ENCODE assay signal across 8 cellular contexts in the genomic region with DNA sequence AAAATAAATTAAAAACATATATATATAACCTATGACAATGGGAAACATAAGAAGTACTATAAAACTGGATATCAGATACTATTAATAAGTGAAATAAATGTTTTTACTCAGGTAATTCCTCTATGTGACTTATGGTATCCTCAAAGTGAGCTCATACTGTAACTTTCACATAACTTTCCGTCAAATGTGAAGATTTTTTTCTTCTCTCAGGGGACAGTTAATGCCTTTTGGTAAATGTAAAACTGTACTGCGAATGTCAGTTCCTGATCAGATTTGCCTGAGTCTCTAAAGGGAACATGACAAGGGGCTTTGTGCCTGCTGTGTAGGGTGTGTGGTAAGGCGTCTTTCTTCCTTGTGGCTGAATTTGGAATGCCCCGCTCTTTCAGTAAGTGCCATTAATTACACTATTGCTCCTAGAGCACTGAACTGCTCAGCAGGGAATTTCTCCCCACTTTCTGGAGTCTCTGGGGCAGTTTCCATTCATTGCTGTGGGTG.
DNase-seq lines count a peak whose midpoint lies in the region; ATAC-seq lines count a peak whose summit lies in the region.

No MANE protein-coding gene starts in this region.

- peak; percentile 38 for ATAC-seq in HG03095 (IDR thresholded peaks at IDR 0.05; ENCODE audit: unreplicated experiment)
- ATAC-seq in activated naive CD8-positive, alpha-beta T cell treated with anti-CD3 and anti-CD28 coated beads, Interleukin-2, amount 50 U/mL, for 24 hours = peak; percentile 25

- peak; percentile 33 for DNase-seq in SIG-M5 treated with dmso at 0.1 percent for 504 hours (lab: John Stamatoyannopoulos, UW; ENCODE audit: unreplicated experiment)
- no peak for DNase-seq in SIG-M5 (lab: John Stamatoyannopoulos, UW)
- DNase-seq in activated naive CD8-positive, alpha-beta T cell treated with anti-CD3 and anti-CD28 coated beads, Interleukin-2, amount 50 U/mL, for 24 hours = no peak
- no peak for DNase-seq in substantia nigra (lab: John Stamatoyannopoulos, UW)
- DNase-seq in activated naive CD4-positive, alpha-beta T cell treated with Interleukin-2 at 50 U/mL for 16 hours = no peak
- DNase-seq in GM19238 (ENCODE audit: insufficient read length, low spot score) = no peak
- no peak for DNase-seq in occipital lobe (lab: John Stamatoyannopoulos, UW)

- no peaks in the 10 kb centered on the region for H3K27me3 Mint-ChIP-seq in activated naive CD8-positive, alpha-beta T cell treated with anti-CD3 and anti-CD28 coated beads, Interleukin-2, amount 50 U/mL, for 24 hours

- H3K27ac ChIP-seq in substantia nigra (ENCODE audit: low read depth, low read length, poor library complexity, severe bottlenecking) = peak overlapping the region; percentile 22

- H3K27ac Mint-ChIP-seq in activated naive CD8-positive, alpha-beta T cell treated with anti-CD3 and anti-CD28 coated beads, Interleukin-2, amount 50 U/mL, for 24 hours = peak overlapping the region; percentile 23

- peaks cover 8% of the 10 kb centered on the region for H3K9me3 Mint-ChIP-seq in activated naive CD8-positive, alpha-beta T cell treated with anti-CD3 and anti-CD28 coated beads, Interleukin-2, amount 50 U/mL, for 24 hours

- no peaks in the 10 kb centered on the region for H3K36me3 Mint-ChIP-seq in activated naive CD8-positive, alpha-beta T cell treated with anti-CD3 and anti-CD28 coated beads, Interleukin-2, amount 50 U/mL, for 24 hours (ENCODE audit: low read depth)

- peaks cover 25% of the 10 kb centered on the region for H3K4me1 Mint-ChIP-seq in activated naive CD8-positive, alpha-beta T cell treated with anti-CD3 and anti-CD28 coated beads, Interleukin-2, amount 50 U/mL, for 24 hours

- H3K4me3 Mint-ChIP-seq in activated naive CD8-positive, alpha-beta T cell treated with anti-CD3 and anti-CD28 coated beads, Interleukin-2, amount 50 U/mL, for 24 hours = no peak overlapping the region
